ENCODE assay signal across 10 cellular contexts in the genomic region with DNA sequence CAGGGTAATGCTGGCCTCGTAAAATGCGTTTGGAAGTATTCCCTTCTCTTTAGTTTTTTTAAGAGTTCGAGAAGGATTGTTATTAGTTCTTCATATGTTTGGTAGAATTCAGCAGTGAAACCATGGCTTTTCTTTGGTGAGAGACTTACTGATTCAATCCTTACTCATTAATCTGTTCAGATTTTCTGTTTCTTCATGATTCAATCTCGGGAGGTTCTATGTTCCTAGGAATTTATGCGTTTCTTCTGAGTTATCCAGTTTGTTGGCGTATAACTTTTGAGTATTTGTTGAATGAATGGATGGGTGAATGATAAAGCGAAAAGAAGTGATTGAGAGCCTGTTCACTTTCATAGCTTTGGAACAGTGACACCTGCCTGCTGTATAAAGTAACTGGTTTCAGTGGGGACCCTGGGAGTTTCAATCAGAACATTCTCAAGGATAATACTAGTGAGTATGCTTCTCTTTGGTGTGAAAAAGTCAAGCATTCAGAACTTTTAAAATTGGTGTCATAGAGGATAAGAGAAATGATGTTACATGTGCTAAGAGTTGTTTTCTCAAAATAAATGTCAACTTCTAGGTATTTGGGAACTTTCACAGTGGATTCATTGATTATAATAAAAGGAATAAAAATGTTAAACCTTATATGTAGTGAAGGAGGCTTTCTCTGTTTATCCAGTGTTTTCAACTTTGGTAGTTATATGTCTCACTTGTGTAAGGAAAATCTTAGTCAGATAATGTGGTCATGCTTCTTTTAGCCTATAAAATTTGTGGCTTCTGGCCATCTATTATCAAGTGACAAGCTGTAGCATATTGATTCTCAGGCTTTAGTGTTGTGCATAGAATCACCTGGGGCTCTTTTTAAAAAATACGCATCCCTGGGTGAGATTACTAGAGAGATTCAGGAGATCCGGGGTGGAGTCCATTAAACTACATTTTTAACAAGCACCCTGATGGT. TPM values are rescaled to one million over a fixed set of nuclear protein-coding genes. Genes with fewer than 3 reads are reported as not detected.
A peak's percentile ranks its signal among the peaks of the same experiment; 100 is the strongest.
DNase-seq lines count a peak whose midpoint lies in the region; TF ChIP-seq lines count a peak whose summit lies in the region.
"Had no signal": no experiment of that assay in that cellular context is flagged by ENCODE, and none has a peak within 500 bp of the region (broad histone marks: within the 10 kb centered on the region; RNA-seq: fewer than 3 reads in every experiment).

No MANE protein-coding gene starts in this region.

- H3K4me3 Mint-ChIP-seq in activated naive CD4-positive, alpha-beta T cell treated with anti-CD3 and anti-CD28 coated beads, Interleukin-2, amount 50 U/mL, for 24 hours, result no peak overlapping the region

- no peaks in the 10 kb centered on the region for H3K27me3 Mint-ChIP-seq in activated naive CD4-positive, alpha-beta T cell treated with anti-CD3 and anti-CD28 coated beads, Interleukin-2, amount 50 U/mL, for 24 hours

- TF ChIP-seq CTCF in foreskin fibroblast (IDR thresholded peaks at IDR 0.05; ENCODE audit: low read depth, low read length) (peak; percentile 15), GM20000 (IDR thresholded peaks at IDR 0.05; ENCODE audit: extremely low read depth, missing control alignments) (no peak)

- H3K36me3 Mint-ChIP-seq in activated naive CD4-positive, alpha-beta T cell treated with anti-CD3 and anti-CD28 coated beads, Interleukin-2, amount 50 U/mL, for 24 hours, result peaks cover 3% of the 10 kb centered on the region

- no peak for DNase-seq in activated naive CD4-positive, alpha-beta T cell treated with anti-CD3 and anti-CD28 coated beads, Interleukin-2, amount 50 U/mL, for 16 hours
- DNase-seq in SK-MEL-5 (ENCODE audit: low read depth, low spot score) (peak; percentile 34), foreskin fibroblast (no peak), COLO668 (lab: John Stamatoyannopoulos, UW; ENCODE audit: unreplicated experiment) (no peak), GF-D8 (lab: John Stamatoyannopoulos, UW) (no peak), GM20000 (ENCODE audit: low spot score) (no peak), SK-N-DZ (ENCODE audit: low spot score) (no peak)
- DNase-seq: activated effector memory CD4-positive, alpha-beta T cell treated with Interleukin-2 at 50 U/mL for 16 hours; NCI-H1417 had no signal

- H3K4me1 Mint-ChIP-seq in activated naive CD4-positive, alpha-beta T cell treated with anti-CD3 and anti-CD28 coated beads, Interleukin-2, amount 50 U/mL, for 24 hours, result peaks cover 68% of the 10 kb centered on the region

- H3K4me3 ChIP-seq in foreskin fibroblast (ENCODE audit: low read depth in 1 of 2, low read length in 2 of 2), result no peak overlapping the region

- peak overlapping the region; percentile 36 for H3K27ac Mint-ChIP-seq in activated naive CD4-positive, alpha-beta T cell treated with anti-CD3 and anti-CD28 coated beads, Interleukin-2, amount 50 U/mL, for 24 hours

- in situ Hi-C loops in SK-MEL-5 (cut with HindIII; ENCODE audit: low pct_unique_long_range_greater_than_20kb, low sequenced_read_pairs), result no loop called here

- no peaks in the 10 kb centered on the region for H3K9me3 Mint-ChIP-seq in activated naive CD4-positive, alpha-beta T cell treated with anti-CD3 and anti-CD28 coated beads, Interleukin-2, amount 50 U/mL, for 24 hours

RNA-seq across cellular contexts. Expression of a gene that starts 11.7 kb away (rescaled TPM):
- total RNA-seq in SK-MEL-5 (2014; rRNA removed; shearing (Covaris generic)), result 92.3 and 93.7 TPM in 2 replicates
- 50.4 and 122 TPM in 2 replicates for polyA plus RNA-seq in SK-MEL-5 (2015; cell fraction: cytosol; rRNA removed)
- 56.3 and 79.7 TPM in 2 replicates for polyA plus RNA-seq in SK-MEL-5 (2015; cell fraction: nucleus; rRNA removed)
- 23.5 and 25.5 TPM in 2 replicates for polyA plus RNA-seq in SK-N-DZ (2014; cell fraction: cytosol; rRNA removed)
- polyA plus RNA-seq in SK-N-DZ (2014; cell fraction: nucleus; rRNA removed), result 33.4 and 53.4 TPM in 2 replicates

RNA-seq across cellular contexts. Expression of a gene that starts 53.1 kb away (rescaled TPM):
- 76.8 and 101 TPM in 2 replicates for total RNA-seq in SK-MEL-5 (2014; rRNA removed; shearing (Covaris generic))
- polyA plus RNA-seq in SK-MEL-5 (2015; cell fraction: cytosol; rRNA removed), result 27.6 and 41.9 TPM in 2 replicates
- polyA plus RNA-seq in SK-MEL-5 (2015; cell fraction: nucleus; rRNA removed), result 16.7 and 24.7 TPM in 2 replicates
- 37.3 and 42.3 TPM in 2 replicates for polyA plus RNA-seq in SK-N-DZ (2014; cell fraction: cytosol; rRNA removed)
- 27.8 and 37.0 TPM in 2 replicates for polyA plus RNA-seq in SK-N-DZ (2014; cell fraction: nucleus; rRNA removed)
